10 cellular contexts compared by ENCODE assay signal in genomic region chr4:77827343-77827742, GRCh38. TPM values are rescaled to one million over a fixed set of nuclear protein-coding genes. Genes with fewer than 3 reads are reported as not detected.
DNase-seq lines count a peak whose midpoint lies in the region; ATAC-seq and TF ChIP-seq lines count a peak whose summit lies in the region.
"Had no signal": no experiment of that assay in that cellular context is flagged by ENCODE, and none has a peak within 500 bp of the region (broad histone marks: within the 10 kb centered on the region; RNA-seq: fewer than 3 reads in every experiment).

No MANE protein-coding gene starts in this region.

- peak; percentile 31 for DNase-seq in activated naive CD4-positive, alpha-beta T cell treated with anti-CD3 and anti-CD28 coated beads, Interleukin-2, amount 10 ng/mL, durations not matched to agents 7 days and 5 days
- no peak for DNase-seq in activated naive CD4-positive, alpha-beta T cell treated with anti-CD3 and anti-CD28 coated beads, Interleukin-2, amount 50 U/mL, for 16 hours
- DNase-seq in activated B cell treated with CpG ODN at 0.5 μM for 24 hours = no peak
- DNase-seq in globus pallidus (ENCODE audit: low spot score) = no peak
- no peak for DNase-seq in MCF 10A (ENCODE audit: unreplicated experiment)
- no peak for DNase-seq in anterior cingulate cortex (lab: John Stamatoyannopoulos, UW)
- no peak for DNase-seq in HCEC 1CT
- DNase-seq: activated effector memory CD4-positive, alpha-beta T cell treated with anti-CD3 and anti-CD28 coated beads, Interleukin-2, amount 50 U/mL, for 16 hours; IMR-90 had no signal

- CTCF ChIA-PET in activated naive CD4-positive, alpha-beta T cell treated with anti-CD3 and anti-CD28 coated beads, Interleukin-2, amount 10 ng/mL, durations not matched to agents 7 days and 5 days (lab: Charles Lee) = no interaction called here
- CTCF ChIA-PET in activated B cell treated with CpG ODN at 0.5 μM for 24 hours (lab: Charles Lee) (interaction anchor here (1.9 kb wide), 1 partner anchor 35 kb away, joined by 6 read pairs; the partner anchor contains the start of gene MRPL1), MCF 10A (lab: Yijun Ruan, JAX) (interaction anchor here (0.5 to 1.2 kb wide), 3 partner anchors 10 to 654 kb away, joined by 3 to 4 read pairs (median 3); no protein-coding TSS in a partner anchor)

- intact Hi-C loops in activated B cell treated with CpG ODN at 0.5 μM for 24 hours (cut with micrococcal nuclease) (loop anchor here (2.0 kb wide), 1 partner anchor 15 kb away; no protein-coding TSS in a partner anchor), MCF 10A (cut with micrococcal nuclease) (no loop called here)

- TF ChIP-seq CTCF in activated B cell treated with CpG ODN at 0.5 μM for 24 hours (IDR thresholded peaks at IDR 0.05) (no peak), MCF 10A (IDR thresholded peaks at IDR 0.05; ENCODE audit: unreplicated experiment) (no peak)

- H3K4me3 Mint-ChIP-seq in activated naive CD4-positive, alpha-beta T cell treated with anti-CD3 and anti-CD28 coated beads, Interleukin-2, amount 10 ng/mL, durations not matched to agents 7 days and 5 days = no peak overlapping the region
- H3K4me3 Mint-ChIP-seq in activated B cell treated with CpG ODN at 0.5 μM for 24 hours (peak overlapping the region; percentile 46), MCF 10A (ENCODE audit: unreplicated experiment) (no peak overlapping the region)

- peak; percentile 78 for ATAC-seq in HG02938 (IDR thresholded peaks at IDR 0.05; ENCODE audit: unreplicated experiment)
- ATAC-seq in activated B cell treated with CpG ODN at 0.5 μM for 24 hours (ENCODE audit: low read depth) = peak; percentile 49

- POLR2A ChIA-PET in activated B cell treated with CpG ODN at 0.5 μM for 24 hours (lab: Charles Lee) = interaction anchor here (0.9 to 4.6 kb wide), 5 partner anchors 9 to 36 kb away, joined by 3 to 40 read pairs (median 6); partner anchors contain the start of gene MRPL1
- POLR2A ChIA-PET in MCF 10A (lab: Yijun Ruan, JAX) = interaction anchor here (1.2 to 1.9 kb wide), 2 partner anchors 10 to 35 kb away, joined by 3 to 5 read pairs; partner anchors contain the start of gene MRPL1

- H3K36me3 Mint-ChIP-seq in activated naive CD4-positive, alpha-beta T cell treated with anti-CD3 and anti-CD28 coated beads, Interleukin-2, amount 10 ng/mL, durations not matched to agents 7 days and 5 days = no peaks in the 10 kb centered on the region
- no peaks in the 10 kb centered on the region for H3K36me3 Mint-ChIP-seq in activated B cell treated with CpG ODN at 0.5 μM for 24 hours (ENCODE audit: low read depth)
- H3K36me3 Mint-ChIP-seq in MCF 10A (ENCODE audit: insufficient read depth, unreplicated experiment) = no peaks in the 10 kb centered on the region

- peak overlapping the region; percentile 75 for H3K27ac Mint-ChIP-seq in activated naive CD4-positive, alpha-beta T cell treated with anti-CD3 and anti-CD28 coated beads, Interleukin-2, amount 10 ng/mL, durations not matched to agents 7 days and 5 days
- H3K27ac Mint-ChIP-seq in activated B cell treated with CpG ODN at 0.5 μM for 24 hours (peak overlapping the region; percentile 57), MCF 10A (ENCODE audit: low read depth, unreplicated experiment) (no peak overlapping the region)

- BruUV-seq in MCF 10A (replicated peaks; lab: Mats Ljungman, UMichigan) = no TSS peak

- H3K9me3 Mint-ChIP-seq in activated naive CD4-positive, alpha-beta T cell treated with anti-CD3 and anti-CD28 coated beads, Interleukin-2, amount 10 ng/mL, durations not matched to agents 7 days and 5 days = no peaks in the 10 kb centered on the region
- no peaks in the 10 kb centered on the region for H3K9me3 Mint-ChIP-seq in activated B cell treated with CpG ODN at 0.5 μM for 24 hours
- H3K9me3 Mint-ChIP-seq in MCF 10A (ENCODE audit: unreplicated experiment) = no peaks in the 10 kb centered on the region

- H3K27me3 Mint-ChIP-seq in activated naive CD4-positive, alpha-beta T cell treated with anti-CD3 and anti-CD28 coated beads, Interleukin-2, amount 10 ng/mL, durations not matched to agents 7 days and 5 days = no peaks in the 10 kb centered on the region
- H3K27me3 Mint-ChIP-seq in activated B cell treated with CpG ODN at 0.5 μM for 24 hours = no peaks in the 10 kb centered on the region
- no peaks in the 10 kb centered on the region for H3K27me3 Mint-ChIP-seq in MCF 10A (ENCODE audit: insufficient read depth, unreplicated experiment)

- H3K4me1 Mint-ChIP-seq in activated naive CD4-positive, alpha-beta T cell treated with anti-CD3 and anti-CD28 coated beads, Interleukin-2, amount 10 ng/mL, durations not matched to agents 7 days and 5 days = peaks cover 38% of the 10 kb centered on the region
- peaks cover 41% of the 10 kb centered on the region for H3K4me1 Mint-ChIP-seq in activated B cell treated with CpG ODN at 0.5 μM for 24 hours
- no peaks in the 10 kb centered on the region for H3K4me1 Mint-ChIP-seq in MCF 10A (ENCODE audit: insufficient read depth, unreplicated experiment)

RNA-seq across cellular contexts. Expression of gene CNOT6L, which starts 8.2 kb away (rescaled TPM):
- 72.2 and 75.3 TPM in 2 replicates for total RNA-seq in activated B cell treated with CpG ODN at 0.5 μM for 24 hours
- 45.8 and 47.3 TPM in 2 replicates for total RNA-seq in MCF 10A (2022)

RNA-seq across cellular contexts. Expression of gene MRPL1, which starts 35.3 kb away (rescaled TPM):
- total RNA-seq in activated B cell treated with CpG ODN at 0.5 μM for 24 hours (31.7 and 38.3 TPM in 2 replicates), MCF 10A (2022) (36.8 and 53.3 TPM in 2 replicates)
